Comparison of ENCODE assay signal across 26 cellular contexts in genomic region chr17:70181376-70181775, GRCh38. TPM values are rescaled to one million over a fixed set of nuclear protein-coding genes. Genes with fewer than 3 reads are reported as not detected.
DNase-seq lines count a peak whose midpoint lies in the region; ATAC-seq and TF ChIP-seq lines count a peak whose summit lies in the region.
"Had no signal": no experiment of that assay in that cellular context is flagged by ENCODE, and none has a peak within 500 bp of the region (broad histone marks: within the 10 kb centered on the region; RNA-seq: fewer than 3 reads in every experiment).

No MANE protein-coding gene starts in this region.

- DNase-seq in left ventricle myocardium superior, result no peak
- DNase-seq in Right ventricle myocardium inferior (ENCODE audit: missing footprints), result no peak
- peak; percentile 71 for DNase-seq in NCI-H2196 (lab: John Stamatoyannopoulos, UW; ENCODE audit: unreplicated experiment)
- peak; percentile 25 for DNase-seq in epithelial cell of esophagus (ENCODE audit: low read depth)
- DNase-seq in stimulated activated CD4-positive, alpha-beta T cell treated with anti-CD3 and anti-CD28 coated beads, Interleukin-4, amount 100 ng/mL, for 24 hours, result no peak
- DNase-seq in dedifferentiated amniotic fluid mesenchymal stem cell (ENCODE audit: extremely low spot score), result no peak
- DNase-seq: activated CD8-positive, alpha-beta memory T cell treated with anti-CD3 and anti-CD28 coated beads for 24 hours; activated gamma-delta T cell; activated naive CD8-positive, alpha-beta T cell treated with anti-CD3 and anti-CD28 coated beads, Interleukin-2, amount 10 ng/mL, durations not matched to agents 7 days and 5 days; cerebellar nuclear complex; glutamatergic neuron; kidney; MM.1S; NCI-H1694; NCI-H345; OCI-M1; right lobe of liver; stimulated activated naive CD4-positive, alpha-beta T cell had no signal

- TF ChIP-seq CTCF in epithelial cell of esophagus (IDR thresholded peaks at IDR 0.05; ENCODE audit: insufficient read depth, low read depth, low read length, missing control alignments), result no peak

- ATAC-seq in left ventricle myocardium superior (peak; percentile 61), Right ventricle myocardium inferior (no peak), GM18519 (IDR thresholded peaks at IDR 0.05; ENCODE audit: low FRiP score, unreplicated experiment) (no peak)
- ATAC-seq: HCT116, K562, right lobe of liver had no signal

- intact Hi-C loops in left ventricle myocardium superior (cut with micrococcal nuclease) (no loop called here), Right ventricle myocardium inferior (cut with DNase I) (no loop called here)

- no peak overlapping the region for H3K4me3 ChIP-seq in epithelial cell of esophagus (ENCODE audit: low read length)
- H3K4me3 ChIP-seq: ascending aorta; BLaER1 treated with 17β-estradiol and CSF1 and Interleukin-3, amounts not matched to agents 10 nM and 100 nM; K562; lung; neural progenitor cell; right lobe of liver; suprapubic skin had no signal

RNA-seq across cellular contexts. Expression of gene KCNJ2, which starts 12.0 kb away (rescaled TPM):
- total RNA-seq in left ventricle myocardium superior (50.6 TPM), Right ventricle myocardium inferior (44.3 TPM)
- total RNA-seq: activated naive CD8-positive, alpha-beta T cell treated with anti-CD3 and anti-CD28 coated beads, Interleukin-2, amount 10 ng/mL, durations not matched to agents 7 days and 5 days; K562 had no signal

Comparison
In these comparisons a context has a peak if more than half of its experiments do, and no peak if none do; other contexts are left out.
1. DNase-seq: peak in NCI-H2196 (single experiment) and epithelial cell of esophagus (single experiment); none in left ventricle myocardium superior (single experiment), Right ventricle myocardium inferior (single experiment), stimulated activated CD4-positive, alpha-beta T cell treated with anti-CD3 and anti-CD28 coated beads, Interleukin-4, amount 100 ng/mL, for 24 hours (single experiment) and dedifferentiated amniotic fluid mesenchymal stem cell (single experiment).